Comparison of ENCODE assay signal across 8 cellular contexts in the genomic region with DNA sequence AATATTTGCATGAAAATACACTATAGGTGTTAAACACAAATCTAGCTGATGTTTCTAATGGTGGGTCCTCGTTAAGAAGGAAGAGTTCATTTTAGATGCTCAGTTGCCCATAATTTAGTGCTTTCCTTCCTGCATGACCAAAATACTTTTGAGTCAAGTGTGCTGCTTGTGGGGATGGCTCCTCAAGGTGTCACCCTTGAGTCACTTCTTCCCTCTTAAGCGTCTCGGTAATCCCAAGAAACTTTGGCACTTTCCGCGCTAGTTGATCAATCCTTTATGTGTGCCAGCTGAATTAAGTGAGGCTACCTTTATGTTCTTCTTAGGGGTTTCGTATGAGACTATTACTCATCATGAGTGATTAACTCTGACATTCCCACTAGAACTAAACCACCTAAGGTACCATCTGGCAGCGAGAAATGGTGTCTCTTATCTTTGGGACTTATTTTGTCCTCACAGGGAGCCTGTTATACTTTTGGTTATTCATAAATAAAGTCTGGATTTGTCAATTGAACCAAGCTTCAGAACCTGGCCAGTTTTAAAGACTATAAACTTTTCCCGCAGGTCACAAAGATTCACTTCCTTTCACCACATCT.
DNase-seq lines count a peak whose midpoint lies in the region; ATAC-seq and TF ChIP-seq lines count a peak whose summit lies in the region.

No MANE protein-coding gene starts in this region.

- H3K4me3 ChIP-seq in KMS-11 (IDR thresholded peaks at IDR 0.05; ENCODE audit: insufficient read depth, low read depth, low read length) (no peak overlapping the region), osteoblast (ENCODE audit: insufficient read depth, low read length) (no peak overlapping the region)

- H3K27ac Mint-ChIP-seq in WTC11 = no peak overlapping the region

- H3K4me3 Mint-ChIP-seq in WTC11 = no peak overlapping the region

- no peaks in the 10 kb centered on the region for H3K79me2 ChIP-seq in KMS-11 (ENCODE audit: insufficient read depth, low read depth)
- no peaks in the 10 kb centered on the region for H3K79me2 ChIP-seq in osteoblast (ENCODE audit: insufficient read depth, low read length)

- no peaks in the 10 kb centered on the region for H3K9me3 ChIP-seq in osteoblast (ENCODE audit: low read depth, low read length)

- peak; percentile 16 for DNase-seq in activated T-cell treated with anti-CD3 and anti-CD28 coated beads for 24 hours (ENCODE audit: low read depth)
- no peak for DNase-seq in activated T-cell treated with anti-CD3 and anti-CD28 coated beads, Interleukin-2, amount 50 U/mL, for 1 hour
- DNase-seq in WTC11 (ENCODE audit: low spot score) = peak; percentile 53
- DNase-seq in foreskin keratinocyte = peak; percentile 10 to 53
- peak; percentile 87 for DNase-seq in osteoblast (ENCODE audit: insufficient read length, low spot score, missing footprints)
- no peak for DNase-seq in activated CD8-positive, alpha-beta memory T cell treated with anti-CD3 and anti-CD28 coated beads, Interleukin-2, amount 50 U/mL, for 48 hours

- no peak overlapping the region for H3K9ac ChIP-seq in KMS-11

- H3K4me1 ChIP-seq in KMS-11 (ENCODE audit: low read depth, poor library complexity, severe bottlenecking) = peaks cover 17% of the 10 kb centered on the region
- H3K4me1 ChIP-seq in foreskin keratinocyte = no peaks in the 10 kb centered on the region
- H3K4me1 ChIP-seq in osteoblast (ENCODE audit: insufficient read depth, low read length) = peaks cover 4% of the 10 kb centered on the region

- H3K36me3 ChIP-seq in KMS-11 (ENCODE audit: insufficient read depth) = no peaks in the 10 kb centered on the region
- no peaks in the 10 kb centered on the region for H3K36me3 ChIP-seq in osteoblast (ENCODE audit: insufficient read depth, low read length)

- H3K4me2 ChIP-seq in KMS-11 = no peak overlapping the region
- H3K4me2 ChIP-seq in osteoblast (ENCODE audit: insufficient read depth, low read length) = peak overlapping the region; percentile 71

- H3K27me3 ChIP-seq in KMS-11 (ENCODE audit: insufficient read depth, low read depth) (no peaks in the 10 kb centered on the region), foreskin keratinocyte (peaks cover 61% of the 10 kb centered on the region), osteoblast (ENCODE audit: insufficient read depth, low read length) (peaks cover 40% of the 10 kb centered on the region)

- H3K4me1 Mint-ChIP-seq in WTC11 = no peaks in the 10 kb centered on the region

- H3K9me3 Mint-ChIP-seq in WTC11 = peaks cover 3% of the 10 kb centered on the region; the same call in 1 of the 2 replicates

- no peaks in the 10 kb centered on the region for H4K20me1 ChIP-seq in KMS-11 (ENCODE audit: insufficient read depth)
- H4K20me1 ChIP-seq in osteoblast (ENCODE audit: insufficient read depth, low read length) = no peaks in the 10 kb centered on the region

- peaks cover 15% of the 10 kb centered on the region for H3K27me3 Mint-ChIP-seq in WTC11 (ENCODE audit: low read depth)

- H3K27ac ChIP-seq in KMS-11 (no peak overlapping the region), foreskin keratinocyte (no peak overlapping the region), osteoblast (ENCODE audit: low read depth, low read length) (no peak overlapping the region)

- CTCF ChIA-PET in WTC11 (lab: Charles Lee) = interaction anchor here (0.6 to 2.2 kb wide), 8 partner anchors 12 to 471 kb away, joined by 3 to 23 read pairs (median 5); no protein-coding TSS in a partner anchor

- H2AFZ ChIP-seq in KMS-11 (ENCODE audit: low read depth) = no peak overlapping the region
- no peak overlapping the region for H2AFZ ChIP-seq in osteoblast (ENCODE audit: low read length)

- no peaks in the 10 kb centered on the region for H3K36me3 Mint-ChIP-seq in WTC11

- POLR2A ChIA-PET in WTC11 (lab: Charles Lee) = no interaction called here

- TF ChIP-seq CTCF in KMS-11 (conservative IDR thresholded peaks at IDR 0.05; ENCODE audit: low read depth, low read length) (peak; percentile 57), WTC11 (IDR thresholded peaks at IDR 0.05) (peak; percentile 44; the same call in 1 of the 2 replicates), foreskin keratinocyte (conservative IDR thresholded peaks at IDR 0.05) (peak; percentile 80), osteoblast (IDR thresholded peaks at IDR 0.05; ENCODE audit: extremely low read depth, low read depth, low read length) (peak; percentile 85)

- ATAC-seq in WTC11 (peak; percentile 88), foreskin keratinocyte (peak; percentile 82), HG03469 (IDR thresholded peaks at IDR 0.05; ENCODE audit: unreplicated experiment) (no peak)

TF ChIP-seq in WTC11, 78 proteins besides CTCF, POLR2A, EP300 and RAD21:
- no peak for TF ChIP-seq HMGA2 (CRISPR knock-in tag; IDR thresholded peaks at IDR 0.05)
- TF ChIP-seq TP53 (CRISPR knock-in tag; IDR thresholded peaks at IDR 0.05) = no peak
- TF ChIP-seq, protein P1, sequence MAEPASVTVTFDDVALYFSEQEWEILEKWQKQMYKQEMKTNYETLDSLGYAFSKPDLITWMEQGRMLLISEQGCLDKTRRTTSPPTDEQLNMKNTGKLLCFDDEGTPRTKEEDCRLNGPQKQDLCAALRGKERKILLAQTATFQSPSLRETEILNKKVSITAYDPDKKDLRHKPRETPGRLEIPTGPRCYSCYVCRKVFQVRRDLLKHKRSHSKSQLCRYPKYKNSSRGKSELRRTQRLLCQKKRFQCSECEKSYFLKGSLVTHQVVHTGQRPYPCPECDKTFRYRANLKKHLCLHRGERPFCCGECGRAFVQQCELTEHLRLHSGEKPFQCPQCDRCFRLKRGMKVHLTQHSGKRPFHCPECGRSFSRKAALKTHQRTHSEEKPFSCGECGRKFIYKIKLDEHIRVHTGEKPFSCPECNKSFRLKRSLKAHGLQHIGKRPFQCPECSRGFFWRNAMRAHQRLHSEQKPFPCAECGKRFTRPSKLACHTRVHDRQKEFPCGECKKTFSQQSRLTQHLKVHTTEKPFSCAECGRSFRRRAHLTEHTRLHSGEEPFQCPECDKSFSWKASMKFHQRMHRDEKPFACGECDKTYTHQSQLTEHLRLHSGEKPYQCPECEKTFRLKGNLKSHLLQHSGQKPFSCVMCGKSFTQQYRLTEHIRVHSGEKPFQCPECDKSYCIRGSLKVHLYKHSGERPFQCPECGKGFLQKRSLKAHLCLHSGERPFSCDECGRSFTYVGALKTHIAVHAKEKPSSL (CRISPR knock-in tag; conservative IDR thresholded peaks at IDR 0.05) = no peak
- TF ChIP-seq ZNF396 (CRISPR knock-in tag; IDR thresholded peaks at IDR 0.05; ENCODE audit: borderline replicate concordance) = no peak
- no peak for TF ChIP-seq PRRX2 (CRISPR knock-in tag; IDR thresholded peaks at IDR 0.05)
- TF ChIP-seq, protein P2, sequence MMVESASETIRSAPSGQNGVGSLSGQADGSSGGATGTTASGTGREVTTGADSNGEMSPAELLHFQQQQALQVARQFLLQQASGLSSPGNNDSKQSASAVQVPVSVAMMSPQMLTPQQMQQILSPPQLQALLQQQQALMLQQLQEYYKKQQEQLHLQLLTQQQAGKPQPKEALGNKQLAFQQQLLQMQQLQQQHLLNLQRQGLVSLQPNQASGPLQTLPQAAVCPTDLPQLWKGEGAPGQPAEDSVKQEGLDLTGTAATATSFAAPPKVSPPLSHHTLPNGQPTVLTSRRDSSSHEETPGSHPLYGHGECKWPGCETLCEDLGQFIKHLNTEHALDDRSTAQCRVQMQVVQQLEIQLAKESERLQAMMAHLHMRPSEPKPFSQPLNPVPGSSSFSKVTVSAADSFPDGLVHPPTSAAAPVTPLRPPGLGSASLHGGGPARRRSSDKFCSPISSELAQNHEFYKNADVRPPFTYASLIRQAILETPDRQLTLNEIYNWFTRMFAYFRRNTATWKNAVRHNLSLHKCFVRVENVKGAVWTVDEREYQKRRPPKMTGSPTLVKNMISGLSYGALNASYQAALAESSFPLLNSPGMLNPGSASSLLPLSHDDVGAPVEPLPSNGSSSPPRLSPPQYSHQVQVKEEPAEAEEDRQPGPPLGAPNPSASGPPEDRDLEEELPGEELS (CRISPR knock-in tag; IDR thresholded peaks at IDR 0.05) = no peak

Comparison
In these comparisons a context has a peak if more than half of its experiments do, and no peak if none do; other contexts are left out.
1. DNase-seq: peak in activated T-cell treated with anti-CD3 and anti-CD28 coated beads for 24 hours (single experiment), WTC11 (single experiment), foreskin keratinocyte (2 of 2) and osteoblast (single experiment); none in activated T-cell treated with anti-CD3 and anti-CD28 coated beads, Interleukin-2, amount 50 U/mL, for 1 hour (single experiment) and activated CD8-positive, alpha-beta memory T cell treated with anti-CD3 and anti-CD28 coated beads, Interleukin-2, amount 50 U/mL, for 48 hours (single experiment).
2. Peak in every context shown above with its lines, with median percentiles within 50 percentile points of each other: CTCF ChIP-seq.